ENCODE assay signal across 22 cellular contexts in genomic region chr7:95276114-95276513, GRCh38.
DNase-seq lines count a peak whose midpoint lies in the region; ATAC-seq and TF ChIP-seq lines count a peak whose summit lies in the region.
"Had no signal": no experiment of that assay in that cellular context is flagged by ENCODE, and none has a peak within 500 bp of the region (broad histone marks: within the 10 kb centered on the region; RNA-seq: fewer than 3 reads in every experiment).

No MANE protein-coding gene starts in this region.

- no peak overlapping the region for H3K4me2 ChIP-seq in MM.1S (ENCODE audit: low read depth, low read length)
- H3K4me2 ChIP-seq: BLaER1 had no signal

- ATAC-seq in GM21529 (IDR thresholded peaks at IDR 0.05; ENCODE audit: unreplicated experiment): no peak

- H3K36me3 ChIP-seq in MM.1S (replicated peaks; ENCODE audit: insufficient read depth, low read length): no peaks in the 10 kb centered on the region
- H3K36me3 ChIP-seq: BLaER1 had no signal

- H3K27ac ChIP-seq in MM.1S (ENCODE audit: low read length): no peak overlapping the region
- H3K27ac ChIP-seq: BLaER1, GM23248, SJCRH30 had no signal

- no peaks in the 10 kb centered on the region for H3K79me2 ChIP-seq in MM.1S (ENCODE audit: low read length)

- no peaks in the 10 kb centered on the region for H3K9me2 ChIP-seq in MM.1S (replicated peaks; ENCODE audit: insufficient read depth, low read length)

- H2AFZ ChIP-seq in MM.1S (ENCODE audit: low read length): no peak overlapping the region
- H2AFZ ChIP-seq: GM23248 had no signal

- DNase-seq in HPDE6-E6E7 (ENCODE audit: extremely low spot score): peak; percentile 4
- peak; percentile 68 for DNase-seq in MM.1S
- DNase-seq in SW480 (ENCODE audit: low spot score): peak; percentile 76
- DNase-seq in kidney tubule cell (ENCODE audit: low spot score): peak; percentile 54
- no peak for DNase-seq in NCI-H2107 (lab: John Stamatoyannopoulos, UW)
- no peak for DNase-seq in GM13977 (ENCODE audit: low spot score)
- no peak for DNase-seq in GM19240 (ENCODE audit: insufficient read length, low spot score)
- DNase-seq: ACHN; Caco-2; CD4-positive, alpha-beta T cell; DMS153; EL; GM23248; H9; HFFc6; IMR-90; NCI-H1417; NCI-H1694 treated with DMSO at 0.1 percent for 48 hours; NCI-H69; SJCRH30 had no signal

- H4K20me1 ChIP-seq in MM.1S (ENCODE audit: insufficient read depth, low read length): no peaks in the 10 kb centered on the region
- H4K20me1 ChIP-seq: BLaER1 had no signal

- no peaks in the 10 kb centered on the region for H3K9me3 ChIP-seq in MM.1S (replicated peaks; ENCODE audit: insufficient read depth, low read length)
- H3K9me3 ChIP-seq: BLaER1, Caco-2, SJCRH30 had no signal

- in situ Hi-C loops in GM13977 (cut with MboI; ENCODE audit: low pct_unique_long_range_greater_than_20kb, low sequenced_read_pairs, unreplicated experiment): no loop called here

- peaks cover 4% of the 10 kb centered on the region for H3K4me1 ChIP-seq in MM.1S (ENCODE audit: low read length)
- H3K4me1 ChIP-seq: BLaER1, Caco-2, SJCRH30 had no signal

- TF ChIP-seq CTCF in MM.1S (IDR thresholded peaks at IDR 0.05; ENCODE audit: low read length) (no peak), GM13977 (IDR thresholded peaks at IDR 0.05; ENCODE audit: extremely low read depth, insufficient read depth, missing control alignments) (no peak)

- no peak overlapping the region for H3K9ac ChIP-seq in MM.1S (ENCODE audit: low read length)
- H3K9ac ChIP-seq: BLaER1, GM23248 had no signal

- no peaks in the 10 kb centered on the region for H3F3A ChIP-seq in MM.1S (ENCODE audit: insufficient read depth, low read length)

- H3K4me3 ChIP-seq in MM.1S (ENCODE audit: low read length): no peak overlapping the region
- H3K4me3 ChIP-seq: BLaER1, GM23248, SJCRH30 had no signal

- H3K27me3 ChIP-seq in MM.1S (replicated peaks; ENCODE audit: insufficient read depth, low read length): no peaks in the 10 kb centered on the region
- H3K27me3 ChIP-seq: BLaER1, SJCRH30 had no signal

Comparison
In these comparisons a context has a peak if more than half of its experiments do, and no peak if none do; other contexts are left out.
1. DNase-seq: peak in HPDE6-E6E7 (single experiment), MM.1S (single experiment), SW480 (single experiment) and kidney tubule cell (single experiment); none in NCI-H2107 (single experiment), GM13977 (single experiment) and GM19240 (single experiment).